1 cellular context compared by ENCODE assay signal in the genomic region with DNA sequence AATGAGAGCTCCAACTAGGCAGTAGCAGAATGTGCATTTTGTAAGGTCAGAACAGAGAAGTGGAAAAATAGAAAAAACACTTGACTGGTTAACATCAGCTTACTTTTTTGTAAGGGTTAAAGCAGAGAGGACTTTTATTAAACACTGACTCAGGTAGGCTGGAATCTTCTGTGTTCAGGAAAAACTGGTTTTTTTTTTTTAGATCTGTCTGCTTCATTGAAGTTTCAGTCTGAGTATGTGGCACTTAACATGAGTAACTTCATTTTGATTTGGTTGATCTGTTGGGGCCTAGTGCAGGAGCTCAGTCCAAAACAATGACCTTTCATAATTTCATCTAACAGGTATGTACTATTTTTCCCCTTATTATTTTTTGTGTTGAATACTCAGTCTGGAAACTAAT.
TF ChIP-seq lines count a peak whose summit lies in the region.

No MANE protein-coding gene starts in this region.

TF ChIP-seq in WTC11, 78 proteins besides CTCF, POLR2A, EP300 and RAD21 (continued from another document):
- TF ChIP-seq ZNF532 (CRISPR knock-in tag; IDR thresholded peaks at IDR 0.05; ENCODE audit: borderline replicate concordance): no peak
- no peak for TF ChIP-seq ZBTB43 (CRISPR knock-in tag; IDR thresholded peaks at IDR 0.05)
- no peak for TF ChIP-seq ZNF396 (CRISPR knock-in tag; IDR thresholded peaks at IDR 0.05; ENCODE audit: borderline replicate concordance)
- no peak for TF ChIP-seq ZNF671 (CRISPR knock-in tag; IDR thresholded peaks at IDR 0.05)
- TF ChIP-seq ELF4 (CRISPR knock-in tag; IDR thresholded peaks at IDR 0.05; ENCODE audit: low read depth): no peak
- no peak for TF ChIP-seq ZBTB21 (CRISPR knock-in tag; IDR thresholded peaks at IDR 0.05; ENCODE audit: borderline replicate concordance)
- no peak for TF ChIP-seq FOXJ3 (CRISPR knock-in tag; IDR thresholded peaks at IDR 0.05; ENCODE audit: borderline replicate concordance)
- no peak for TF ChIP-seq KAT7 (CRISPR knock-in tag; IDR thresholded peaks at IDR 0.05; ENCODE audit: borderline replicate concordance)
- TF ChIP-seq, protein P1, sequence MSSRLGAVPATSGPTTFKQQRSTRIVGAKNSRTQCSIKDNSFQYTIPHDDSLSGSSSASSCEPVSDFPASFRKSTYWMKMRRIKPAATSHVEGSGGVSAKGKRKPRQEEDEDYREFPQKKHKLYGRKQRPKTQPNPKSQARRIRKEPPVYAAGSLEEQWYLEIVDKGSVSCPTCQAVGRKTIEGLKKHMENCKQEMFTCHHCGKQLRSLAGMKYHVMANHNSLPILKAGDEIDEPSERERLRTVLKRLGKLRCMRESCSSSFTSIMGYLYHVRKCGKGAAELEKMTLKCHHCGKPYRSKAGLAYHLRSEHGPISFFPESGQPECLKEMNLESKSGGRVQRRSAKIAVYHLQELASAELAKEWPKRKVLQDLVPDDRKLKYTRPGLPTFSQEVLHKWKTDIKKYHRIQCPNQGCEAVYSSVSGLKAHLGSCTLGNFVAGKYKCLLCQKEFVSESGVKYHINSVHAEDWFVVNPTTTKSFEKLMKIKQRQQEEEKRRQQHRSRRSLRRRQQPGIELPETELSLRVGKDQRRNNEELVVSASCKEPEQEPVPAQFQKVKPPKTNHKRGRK (CRISPR knock-in tag; IDR thresholded peaks at IDR 0.05; ENCODE audit: borderline replicate concordance): no peak
- TF ChIP-seq, protein P2, sequence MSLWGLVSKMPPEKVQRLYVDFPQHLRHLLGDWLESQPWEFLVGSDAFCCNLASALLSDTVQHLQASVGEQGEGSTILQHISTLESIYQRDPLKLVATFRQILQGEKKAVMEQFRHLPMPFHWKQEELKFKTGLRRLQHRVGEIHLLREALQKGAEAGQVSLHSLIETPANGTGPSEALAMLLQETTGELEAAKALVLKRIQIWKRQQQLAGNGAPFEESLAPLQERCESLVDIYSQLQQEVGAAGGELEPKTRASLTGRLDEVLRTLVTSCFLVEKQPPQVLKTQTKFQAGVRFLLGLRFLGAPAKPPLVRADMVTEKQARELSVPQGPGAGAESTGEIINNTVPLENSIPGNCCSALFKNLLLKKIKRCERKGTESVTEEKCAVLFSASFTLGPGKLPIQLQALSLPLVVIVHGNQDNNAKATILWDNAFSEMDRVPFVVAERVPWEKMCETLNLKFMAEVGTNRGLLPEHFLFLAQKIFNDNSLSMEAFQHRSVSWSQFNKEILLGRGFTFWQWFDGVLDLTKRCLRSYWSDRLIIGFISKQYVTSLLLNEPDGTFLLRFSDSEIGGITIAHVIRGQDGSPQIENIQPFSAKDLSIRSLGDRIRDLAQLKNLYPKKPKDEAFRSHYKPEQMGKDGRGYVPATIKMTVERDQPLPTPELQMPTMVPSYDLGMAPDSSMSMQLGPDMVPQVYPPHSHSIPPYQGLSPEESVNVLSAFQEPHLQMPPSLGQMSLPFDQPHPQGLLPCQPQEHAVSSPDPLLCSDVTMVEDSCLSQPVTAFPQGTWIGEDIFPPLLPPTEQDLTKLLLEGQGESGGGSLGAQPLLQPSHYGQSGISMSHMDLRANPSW (CRISPR knock-in tag; conservative IDR thresholded peaks at IDR 0.05; ENCODE audit: low read depth): no peak
